ENCODE assay signal across 9 cellular contexts in genomic region chr2:237154894-237155851, GRCh38.
A peak's percentile ranks its signal among the peaks of the same experiment; 100 is the strongest.
DNase-seq lines count a peak whose midpoint lies in the region; ATAC-seq and TF ChIP-seq lines count a peak whose summit lies in the region.
"Had no signal": no experiment of that assay in that cellular context is flagged by ENCODE, and none has a peak within 500 bp of the region (broad histone marks: within the 10 kb centered on the region; RNA-seq: fewer than 3 reads in every experiment).

No MANE protein-coding gene starts in this region.

- H3K27ac ChIP-seq in BLaER1 treated with 17β-estradiol and CSF1 and Interleukin-3, amounts not matched to agents 10 nM and 100 nM, result peak overlapping the region in 4 of 11 experiments; percentile 36 to 57 (median 37); a peak in 6 of 22 replicates

- H3K4me3 ChIP-seq in BLaER1 treated with 17β-estradiol and CSF1 and Interleukin-3, amounts not matched to agents 10 nM and 100 nM, result no peak overlapping the region

- DNase-seq in RPMI8226 (peak; percentile 59), osteocyte (ENCODE audit: extremely low spot score, unreplicated experiment) (no peak), GF-D8 (lab: John Stamatoyannopoulos, UW) (no peak)
- DNase-seq: small intestine had no signal

- ATAC-seq in GM19324 (IDR thresholded peaks at IDR 0.05; ENCODE audit: low FRiP score, unreplicated experiment) (peak; percentile 47), HG03196 (IDR thresholded peaks at IDR 0.05; ENCODE audit: unreplicated experiment) (no peak), GM18517 (IDR thresholded peaks at IDR 0.05; ENCODE audit: unreplicated experiment) (no peak), HG02840 (IDR thresholded peaks at IDR 0.05; ENCODE audit: low FRiP score, unreplicated experiment) (no peak)

- H3K27me3 ChIP-seq in BLaER1 treated with 17β-estradiol and CSF1 and Interleukin-3, amounts not matched to agents 10 nM and 100 nM, result peaks cover 0 to 8% (median 0%) of the 10 kb centered on the region in 11 experiments; a peak in 1 of 22 replicates

- H3K27me3 Mint-ChIP-seq in osteocyte (ENCODE audit: unreplicated experiment), result no peaks in the 10 kb centered on the region

- H3K4me1 Mint-ChIP-seq in osteocyte (ENCODE audit: unreplicated experiment), result peaks cover 68% of the 10 kb centered on the region

- peaks cover 3% of the 10 kb centered on the region for H3K9me3 Mint-ChIP-seq in osteocyte (ENCODE audit: unreplicated experiment)

- peak overlapping the region in 2 of 11 experiments; percentile 8 to 40; a peak in 2 of 22 replicates for H3K9ac ChIP-seq in BLaER1 treated with 17β-estradiol and CSF1 and Interleukin-3, amounts not matched to agents 10 nM and 100 nM

- peak overlapping the region; percentile 96 for H3K27ac Mint-ChIP-seq in osteocyte (ENCODE audit: unreplicated experiment)

- H3K36me3 ChIP-seq in BLaER1 treated with 17β-estradiol and CSF1 and Interleukin-3, amounts not matched to agents 10 nM and 100 nM, result no peaks in the 10 kb centered on the region

- no peak for TF ChIP-seq CTCF in osteocyte (IDR thresholded peaks at IDR 0.05)

- peaks cover 37 to 52% (median 43%) of the 10 kb centered on the region in 10 experiments for H3K4me1 ChIP-seq in BLaER1 treated with 17β-estradiol and CSF1 and Interleukin-3, amounts not matched to agents 10 nM and 100 nM

- peak overlapping the region; percentile 8 for H3K4me3 Mint-ChIP-seq in osteocyte (ENCODE audit: unreplicated experiment)

- H3K36me3 Mint-ChIP-seq in osteocyte (ENCODE audit: unreplicated experiment), result no peaks in the 10 kb centered on the region

- peak overlapping the region; percentile 53 to 92 (median 80) for H3K4me2 ChIP-seq in BLaER1 treated with 17β-estradiol and CSF1 and Interleukin-3, amounts not matched to agents 10 nM and 100 nM

- no peaks in the 10 kb centered on the region for H3K9me3 ChIP-seq in BLaER1 treated with 17β-estradiol and CSF1 and Interleukin-3, amounts not matched to agents 10 nM and 100 nM (replicated peaks in 1 of 11)

- H4K20me1 ChIP-seq in BLaER1 treated with 17β-estradiol and CSF1 and Interleukin-3, amounts not matched to agents 10 nM and 100 nM, result 0 out of 22 replicates have a peak, but pooled peaks cover 0 to 4% (median 0%) of the 10 kb centered on the region in 11 experiments
